8 cellular contexts compared by ENCODE assay signal in genomic region chr12:109714141-109714912, GRCh38. TPM values are rescaled to one million over a fixed set of nuclear protein-coding genes. Genes with fewer than 3 reads are reported as not detected.
DNase-seq lines count a peak whose midpoint lies in the region; ATAC-seq and TF ChIP-seq lines count a peak whose summit lies in the region.

No MANE protein-coding gene starts in this region.

- H2BK120ac ChIP-seq in mesenchymal stem cell (ENCODE audit: low read depth, low read length): no peak overlapping the region

- peak overlapping the region; percentile 90 for H2AFZ ChIP-seq in mesenchymal stem cell (ENCODE audit: low read depth, low read length)

- H2BK12ac ChIP-seq in mesenchymal stem cell (ENCODE audit: low read length in 2 of 2): no peak overlapping the region

- TF ChIP-seq CTCF in HFF-Myc (IDR thresholded peaks at IDR 0.05; ENCODE audit: low read depth, low read length, missing control alignments) (no peak), coronary artery (IDR thresholded peaks at IDR 0.05) (no peak)

- no peaks in the 10 kb centered on the region for H3K36me3 ChIP-seq in mesenchymal stem cell (ENCODE audit: control insufficient read depth in 1 of 2, insufficient read depth in 2 of 2, low read depth in 1 of 2, low read length in 2 of 2)

- no peak overlapping the region for H3K9ac ChIP-seq in mesenchymal stem cell (ENCODE audit: low read length)

- H3K4me3 ChIP-seq in HFF-Myc (replicated peaks; ENCODE audit: low read depth, low read length) (peak overlapping the region; percentile 43), coronary artery (peak overlapping the region; percentile 72), mesenchymal stem cell (ENCODE audit: insufficient read depth in 1 of 2, low read depth in 1 of 2, low read length in 2 of 2) (peak overlapping the region; percentile 65)

- peak overlapping the region in 1 of 2 experiments; percentile 11 for H3K4ac ChIP-seq in mesenchymal stem cell (ENCODE audit: low read depth in 1 of 2, low read length in 2 of 2)

- no peaks in the 10 kb centered on the region for H3K9me3 ChIP-seq in mesenchymal stem cell (ENCODE audit: control insufficient read depth, low read length)

- H3K14ac ChIP-seq in mesenchymal stem cell (ENCODE audit: low read length in 2 of 2): peak overlapping the region in 1 of 2 experiments; percentile 69

- H3K79me1 ChIP-seq in mesenchymal stem cell (replicated peaks; ENCODE audit: low read length, poor library complexity, severe bottlenecking): no peaks in the 10 kb centered on the region

- H4K8ac ChIP-seq in mesenchymal stem cell (ENCODE audit: low read length): peak overlapping the region; percentile 73

- H3K18ac ChIP-seq in mesenchymal stem cell (ENCODE audit: low read depth in 1 of 2, low read length in 2 of 2): peak overlapping the region; percentile 45 to 64

- no peak overlapping the region for H2BK5ac ChIP-seq in mesenchymal stem cell (ENCODE audit: low read depth, low read length, poor library complexity, severe bottlenecking)

- H3K23ac ChIP-seq in mesenchymal stem cell (ENCODE audit: low read length in 2 of 2): no peak overlapping the region

- no peak overlapping the region for H2AK5ac ChIP-seq in mesenchymal stem cell (ENCODE audit: low read length, severe bottlenecking)

- H2BK15ac ChIP-seq in mesenchymal stem cell (ENCODE audit: low read depth, poor library complexity, severe bottlenecking): peak overlapping the region; percentile 70

- H3K4me2 ChIP-seq in mesenchymal stem cell (ENCODE audit: low read length, poor library complexity, severe bottlenecking): peak overlapping the region; percentile 84

- H3K4me1 ChIP-seq in mesenchymal stem cell (ENCODE audit: control insufficient read depth, insufficient read depth, low read depth, low read length): peaks cover 10% of the 10 kb centered on the region

- ATAC-seq in GM18858 (IDR thresholded peaks at IDR 0.05; ENCODE audit: unreplicated experiment): no peak

- WGBS in mesenchymal stem cell: 1% methylated on average over 58 of the region's 96 CpGs

- peak overlapping the region; percentile 44 for H4K91ac ChIP-seq in mesenchymal stem cell (ENCODE audit: low read length)

- peak overlapping the region in 1 of 2 donors; percentile 75 for H3K27ac ChIP-seq in coronary artery
- no peak overlapping the region for H3K27ac ChIP-seq in mesenchymal stem cell (ENCODE audit: low read length, poor library complexity, severe bottlenecking)

- peak; percentile 13 for DNase-seq in GF-D8 (lab: John Stamatoyannopoulos, UW)
- DNase-seq in HFF-Myc (ENCODE audit: extremely low read depth, low read depth): no peak
- peak; percentile 36 for DNase-seq in NCI-H1930 (lab: John Stamatoyannopoulos, UW)
- DNase-seq in activated CD4-positive, alpha-beta T cell treated with anti-CD3 and anti-CD28 coated beads for 48 hours: peak; percentile 59
- DNase-seq in coronary artery (ENCODE audit: low spot score): no peak
- peak; percentile 71 for DNase-seq in mesenchymal stem cell
- peak; percentile 22 for DNase-seq in stimulated activated CD8-positive, alpha-beta memory T cell treated with anti-CD3 and anti-CD28 coated beads, Interleukin-15, amount 100 ng/mL, for 24 hours (ENCODE audit: low read depth)

- peaks cover 75 to 80% of the 10 kb centered on the region in 2 experiments for H3K27me3 ChIP-seq in mesenchymal stem cell (ENCODE audit: control insufficient read depth in 1 of 2, insufficient read depth in 1 of 2, low read length in 2 of 2)

RNA-seq across cellular contexts. Expression of gene FAM222A, which starts 0.7 kb away (rescaled TPM):
- polyA plus RNA-seq in mesenchymal stem cell (2013, experiment 1 of 2): 2.8 TPM
- polyA plus RNA-seq in mesenchymal stem cell (2013, experiment 2 of 2): 2.5 TPM

Comparison
In these comparisons a context has a peak if more than half of its experiments do, and no peak if none do; other contexts are left out.
1. DNase-seq: peak in GF-D8 (single experiment), NCI-H1930 (2 of 2), activated CD4-positive, alpha-beta T cell treated with anti-CD3 and anti-CD28 coated beads for 48 hours (single experiment), mesenchymal stem cell (single experiment) and stimulated activated CD8-positive, alpha-beta memory T cell treated with anti-CD3 and anti-CD28 coated beads, Interleukin-15, amount 100 ng/mL, for 24 hours (single experiment); none in HFF-Myc (single experiment) and coronary artery (single experiment).
2. Peak in every context shown above with its lines, with median percentiles within 50 percentile points of each other: H3K4me3 ChIP-seq.